ENCODE assay signal across 8 cellular contexts in genomic region chr1:168179411-168180147, GRCh38. TPM values are rescaled to one million over a fixed set of nuclear protein-coding genes. Genes with fewer than 3 reads are reported as not detected.
A peak's percentile ranks its signal among the peaks of the same experiment; 100 is the strongest.
DNase-seq lines count a peak whose midpoint lies in the region; ATAC-seq and TF ChIP-seq lines count a peak whose summit lies in the region.

No MANE protein-coding gene starts in this region.

- H3K18ac ChIP-seq in mesenchymal stem cell (ENCODE audit: low read depth in 1 of 2, low read length in 2 of 2), result peak overlapping the region; percentile 37 to 92

- H3K79me1 ChIP-seq in mesenchymal stem cell (replicated peaks; ENCODE audit: low read length, poor library complexity, severe bottlenecking), result peaks cover 3% of the 10 kb centered on the region

- peak; percentile 9 for ATAC-seq in activated naive CD8-positive, alpha-beta T cell treated with anti-CD3 and anti-CD28 coated beads, Interleukin-2, amount 50 U/mL, for 24 hours
- no peak for ATAC-seq in WTC11
- no peak for ATAC-seq in GM18519 (IDR thresholded peaks at IDR 0.05; ENCODE audit: low FRiP score, unreplicated experiment)

- TF ChIP-seq CTCF in cardiac fibroblast (IDR thresholded peaks at IDR 0.05; ENCODE audit: low read depth, low read length), result no peak
- TF ChIP-seq CTCF in WTC11 (IDR thresholded peaks at IDR 0.05), result no peak

- H3K27ac ChIP-seq in mesenchymal stem cell (ENCODE audit: low read length, poor library complexity, severe bottlenecking), result peak overlapping the region; percentile 88

- H3K27me3 ChIP-seq in mesenchymal stem cell (ENCODE audit: control insufficient read depth in 1 of 2, insufficient read depth in 1 of 2, low read length in 2 of 2), result no peaks in the 10 kb centered on the region

- H3K4me1 ChIP-seq in mesenchymal stem cell (ENCODE audit: control insufficient read depth, insufficient read depth, low read depth, low read length), result peaks cover 2% of the 10 kb centered on the region

- H2AFZ ChIP-seq in mesenchymal stem cell (ENCODE audit: low read depth, low read length), result no peak overlapping the region

- H3K9ac ChIP-seq in mesenchymal stem cell (ENCODE audit: low read length), result peak overlapping the region; percentile 93

- no peaks in the 10 kb centered on the region for H3K9me3 ChIP-seq in mesenchymal stem cell (ENCODE audit: control insufficient read depth, low read length)

- peaks cover 0 to 10% of the 10 kb centered on the region in 2 experiments for H3K36me3 ChIP-seq in mesenchymal stem cell (ENCODE audit: control insufficient read depth in 1 of 2, insufficient read depth in 2 of 2, low read depth in 1 of 2, low read length in 2 of 2)

- H3K36me3 Mint-ChIP-seq in activated naive CD8-positive, alpha-beta T cell treated with anti-CD3 and anti-CD28 coated beads, Interleukin-2, amount 50 U/mL, for 24 hours (ENCODE audit: low read depth), result peaks cover 2% of the 10 kb centered on the region
- H3K36me3 Mint-ChIP-seq in activated naive CD8-positive, alpha-beta T cell treated with anti-CD3 and anti-CD28 coated beads for 36 hours, result peaks cover 3% of the 10 kb centered on the region
- H3K36me3 Mint-ChIP-seq in WTC11, result no peaks in the 10 kb centered on the region

- no peak overlapping the region for H3K14ac ChIP-seq in mesenchymal stem cell (ENCODE audit: low read length in 2 of 2)

- no peaks in the 10 kb centered on the region for H3K27me3 Mint-ChIP-seq in activated naive CD8-positive, alpha-beta T cell treated with anti-CD3 and anti-CD28 coated beads, Interleukin-2, amount 50 U/mL, for 24 hours
- H3K27me3 Mint-ChIP-seq in activated naive CD8-positive, alpha-beta T cell treated with anti-CD3 and anti-CD28 coated beads for 36 hours, result peaks cover 3% of the 10 kb centered on the region
- no peaks in the 10 kb centered on the region; the same call in 1 of the 2 replicates for H3K27me3 Mint-ChIP-seq in WTC11 (ENCODE audit: low read depth)

- peak overlapping the region; percentile 69 for H3K4me2 ChIP-seq in mesenchymal stem cell (ENCODE audit: low read length, poor library complexity, severe bottlenecking)

- H4K91ac ChIP-seq in mesenchymal stem cell (ENCODE audit: low read length), result no peak overlapping the region

- DNase-seq in activated naive CD8-positive, alpha-beta T cell treated with anti-CD3 and anti-CD28 coated beads, Interleukin-2, amount 50 U/mL, for 24 hours, result peak; percentile 12
- DNase-seq in activated naive CD8-positive, alpha-beta T cell treated with anti-CD3 and anti-CD28 coated beads for 36 hours, result no peak
- peak; percentile 28 for DNase-seq in NCI-H2227 (lab: John Stamatoyannopoulos, UW; ENCODE audit: unreplicated experiment)
- DNase-seq in cardiac fibroblast (ENCODE audit: low read depth in 2 of 2), result peak; percentile 31 to 43
- DNase-seq in mesenchymal stem cell, result peak; percentile 52
- DNase-seq in WTC11 (ENCODE audit: low spot score), result no peak
- no peak for DNase-seq in SHP77 treated with DMSO at 0.1 percent for 48 hours (lab: John Stamatoyannopoulos, UW)

- H3K4ac ChIP-seq in mesenchymal stem cell (ENCODE audit: low read depth in 1 of 2, low read length in 2 of 2), result peak overlapping the region in 1 of 2 experiments; percentile 29

- H3K9me3 Mint-ChIP-seq in activated naive CD8-positive, alpha-beta T cell treated with anti-CD3 and anti-CD28 coated beads, Interleukin-2, amount 50 U/mL, for 24 hours, result no peaks in the 10 kb centered on the region
- no peaks in the 10 kb centered on the region for H3K9me3 Mint-ChIP-seq in activated naive CD8-positive, alpha-beta T cell treated with anti-CD3 and anti-CD28 coated beads for 36 hours
- no peaks in the 10 kb centered on the region for H3K9me3 Mint-ChIP-seq in WTC11

- peaks cover 10% of the 10 kb centered on the region for H3K4me1 Mint-ChIP-seq in activated naive CD8-positive, alpha-beta T cell treated with anti-CD3 and anti-CD28 coated beads, Interleukin-2, amount 50 U/mL, for 24 hours
- H3K4me1 Mint-ChIP-seq in activated naive CD8-positive, alpha-beta T cell treated with anti-CD3 and anti-CD28 coated beads for 36 hours, result peaks cover 13% of the 10 kb centered on the region
- peaks cover 7% of the 10 kb centered on the region for H3K4me1 Mint-ChIP-seq in WTC11

- peak overlapping the region in 1 of 2 experiments; percentile 61 for H2BK12ac ChIP-seq in mesenchymal stem cell (ENCODE audit: low read length in 2 of 2)

- H2BK120ac ChIP-seq in mesenchymal stem cell (ENCODE audit: low read depth, low read length), result no peak overlapping the region

- POLR2A ChIA-PET in WTC11 (lab: Charles Lee), result no interaction called here

- H3K27ac Mint-ChIP-seq in activated naive CD8-positive, alpha-beta T cell treated with anti-CD3 and anti-CD28 coated beads, Interleukin-2, amount 50 U/mL, for 24 hours, result no peak overlapping the region
- no peak overlapping the region for H3K27ac Mint-ChIP-seq in activated naive CD8-positive, alpha-beta T cell treated with anti-CD3 and anti-CD28 coated beads for 36 hours
- H3K27ac Mint-ChIP-seq in WTC11, result no peak overlapping the region

- no peak overlapping the region for H2AK5ac ChIP-seq in mesenchymal stem cell (ENCODE audit: low read length, severe bottlenecking)

- H3K23ac ChIP-seq in mesenchymal stem cell (ENCODE audit: low read length in 2 of 2), result no peak overlapping the region

- peak overlapping the region; percentile 89 to 91 for H3K4me3 ChIP-seq in cardiac fibroblast (replicated peaks in 1 of 2; ENCODE audit: low read depth in 2 of 2, low read length in 2 of 2)
- peak overlapping the region; percentile 79 to 91 for H3K4me3 ChIP-seq in mesenchymal stem cell (ENCODE audit: insufficient read depth in 1 of 2, low read depth in 1 of 2, low read length in 2 of 2)

- no peak overlapping the region for H2BK15ac ChIP-seq in mesenchymal stem cell (ENCODE audit: low read depth, poor library complexity, severe bottlenecking)

- H3K4me3 Mint-ChIP-seq in activated naive CD8-positive, alpha-beta T cell treated with anti-CD3 and anti-CD28 coated beads, Interleukin-2, amount 50 U/mL, for 24 hours, result no peak overlapping the region
- H3K4me3 Mint-ChIP-seq in activated naive CD8-positive, alpha-beta T cell treated with anti-CD3 and anti-CD28 coated beads for 36 hours, result no peak overlapping the region
- no peak overlapping the region for H3K4me3 Mint-ChIP-seq in WTC11

- peak overlapping the region; percentile 29 for H4K8ac ChIP-seq in mesenchymal stem cell (ENCODE audit: low read length)

- H2BK5ac ChIP-seq in mesenchymal stem cell (ENCODE audit: low read depth, low read length, poor library complexity, severe bottlenecking), result no peak overlapping the region

- CTCF ChIA-PET in WTC11 (lab: Charles Lee), result interaction anchor here (0.7 to 2.2 kb wide), 5 partner anchors 8 to 163 kb away, joined by 3 to 8 read pairs (median 4); no protein-coding TSS in a partner anchor

- 14% methylated on average over 19 of the region's 20 CpGs for WGBS in mesenchymal stem cell

TF ChIP-seq in WTC11, 78 proteins besides CTCF, POLR2A, EP300 and RAD21 (continues in another document):
- TF ChIP-seq ATF3 (CRISPR knock-in tag; conservative IDR thresholded peaks at IDR 0.05) (no peak), ZNF121 (CRISPR knock-in tag; IDR thresholded peaks at IDR 0.05) (no peak), E2F1 (CRISPR knock-in tag; IDR thresholded peaks at IDR 0.05) (no peak), NR2C2 (CRISPR knock-in tag; IDR thresholded peaks at IDR 0.05) (no peak)
- TF ChIP-seq, protein P1, sequence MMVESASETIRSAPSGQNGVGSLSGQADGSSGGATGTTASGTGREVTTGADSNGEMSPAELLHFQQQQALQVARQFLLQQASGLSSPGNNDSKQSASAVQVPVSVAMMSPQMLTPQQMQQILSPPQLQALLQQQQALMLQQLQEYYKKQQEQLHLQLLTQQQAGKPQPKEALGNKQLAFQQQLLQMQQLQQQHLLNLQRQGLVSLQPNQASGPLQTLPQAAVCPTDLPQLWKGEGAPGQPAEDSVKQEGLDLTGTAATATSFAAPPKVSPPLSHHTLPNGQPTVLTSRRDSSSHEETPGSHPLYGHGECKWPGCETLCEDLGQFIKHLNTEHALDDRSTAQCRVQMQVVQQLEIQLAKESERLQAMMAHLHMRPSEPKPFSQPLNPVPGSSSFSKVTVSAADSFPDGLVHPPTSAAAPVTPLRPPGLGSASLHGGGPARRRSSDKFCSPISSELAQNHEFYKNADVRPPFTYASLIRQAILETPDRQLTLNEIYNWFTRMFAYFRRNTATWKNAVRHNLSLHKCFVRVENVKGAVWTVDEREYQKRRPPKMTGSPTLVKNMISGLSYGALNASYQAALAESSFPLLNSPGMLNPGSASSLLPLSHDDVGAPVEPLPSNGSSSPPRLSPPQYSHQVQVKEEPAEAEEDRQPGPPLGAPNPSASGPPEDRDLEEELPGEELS (CRISPR knock-in tag; IDR thresholded peaks at IDR 0.05), result no peak

RNA-seq across cellular contexts. Expression of gene TIPRL, which starts 0.8 kb away (rescaled TPM):
- total RNA-seq in activated naive CD8-positive, alpha-beta T cell treated with anti-CD3 and anti-CD28 coated beads for 36 hours, result 10 to 100 TPM; 50.9 to 51.2 TPM
- polyA plus RNA-seq in mesenchymal stem cell (2013, experiment 1 of 2), result 31.5 TPM
- polyA plus RNA-seq in mesenchymal stem cell (2013, experiment 2 of 2), result 32.5 TPM
- total RNA-seq in WTC11 (2021), result 25.3 to 25.8 TPM (median 25.4 TPM) in 3 replicates

RNA-seq across cellular contexts. Expression of gene GPR161, which starts 42.8 kb away (rescaled TPM):
- under 1 TPM; 0.14 to 0.30 TPM for total RNA-seq in activated naive CD8-positive, alpha-beta T cell treated with anti-CD3 and anti-CD28 coated beads for 36 hours
- 6.1 TPM for polyA plus RNA-seq in mesenchymal stem cell (2013, experiment 1 of 2)
- polyA plus RNA-seq in mesenchymal stem cell (2013, experiment 2 of 2), result 5.8 TPM
- 11.0 to 11.6 TPM (median 11.2 TPM) in 3 replicates for total RNA-seq in WTC11 (2021)

RNA-seq across cellular contexts. Expression of gene SFT2D2, which starts 46.2 kb away (rescaled TPM):
- total RNA-seq in activated naive CD8-positive, alpha-beta T cell treated with anti-CD3 and anti-CD28 coated beads for 36 hours, result 10 to 100 TPM; 32.7 to 32.8 TPM
- 10.8 TPM for polyA plus RNA-seq in mesenchymal stem cell (2013, experiment 1 of 2)
- 10.0 TPM for polyA plus RNA-seq in mesenchymal stem cell (2013, experiment 2 of 2)
- 23.2 to 28.1 TPM (median 25.2 TPM) in 3 replicates for total RNA-seq in WTC11 (2021)

Comparison
In these comparisons a context has a peak if more than half of its experiments do, and no peak if none do; other contexts are left out.
1. DNase-seq: peak in activated naive CD8-positive, alpha-beta T cell treated with anti-CD3 and anti-CD28 coated beads, Interleukin-2, amount 50 U/mL, for 24 hours (single experiment), NCI-H2227 (single experiment), cardiac fibroblast (2 of 2) and mesenchymal stem cell (single experiment); none in activated naive CD8-positive, alpha-beta T cell treated with anti-CD3 and anti-CD28 coated beads for 36 hours (single experiment), WTC11 (single experiment) and SHP77 treated with DMSO at 0.1 percent for 48 hours (single experiment).